34 cellular contexts compared by ENCODE assay signal in the genomic region with DNA sequence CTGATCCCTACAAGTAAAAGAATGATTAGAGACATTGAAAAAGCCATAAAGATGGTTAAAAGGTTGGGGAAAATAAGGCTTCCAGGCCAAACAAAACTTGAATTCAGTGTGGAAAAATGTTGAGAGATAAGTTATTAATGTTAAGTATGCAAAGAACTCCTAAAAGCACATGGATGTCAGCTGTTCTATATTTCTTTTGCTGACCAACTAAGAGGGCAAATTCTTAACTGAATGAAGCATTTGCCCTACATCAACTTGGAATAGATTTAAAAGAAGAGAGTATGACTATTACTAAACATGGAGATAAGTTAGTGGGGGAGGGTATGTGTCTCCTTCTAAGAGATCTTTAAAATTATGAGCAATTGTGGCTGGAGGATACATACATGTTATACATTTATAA.
DNase-seq lines count a peak whose midpoint lies in the region; ATAC-seq, FAIRE-seq and TF ChIP-seq lines count a peak whose summit lies in the region.
"Had no signal": no experiment of that assay in that cellular context is flagged by ENCODE, and none has a peak within 500 bp of the region (broad histone marks: within the 10 kb centered on the region; RNA-seq: fewer than 3 reads in every experiment).

No MANE protein-coding gene starts in this region.

- H3K4me2 ChIP-seq in fibroblast of lung (ENCODE audit: extremely low read depth, insufficient read depth, low read length): no peak overlapping the region

- ATAC-seq in gastrocnemius medialis (no peak), HG02840 (IDR thresholded peaks at IDR 0.05; ENCODE audit: low FRiP score, unreplicated experiment) (no peak), GM18909 (IDR thresholded peaks at IDR 0.05; ENCODE audit: poor library complexity, unreplicated experiment) (no peak)
- ATAC-seq: activated CD4-positive, CD25-positive, alpha-beta regulatory T cell treated with anti-CD3 and anti-CD28 coated beads, Interleukin-2, amount 50 U/mL, for 24 hours; activated T-helper 17 cell treated with anti-CD3 and anti-CD28 coated beads, Interleukin-2, amount 50 U/mL, for 72 hours; CD8-positive, alpha-beta T cell; naive thymus-derived CD4-positive, alpha-beta T cell had no signal

- H3K4me3 ChIP-seq in adipocyte (ENCODE audit: low read length): no peak overlapping the region
- H3K4me3 ChIP-seq in fibroblast of lung (replicated peaks in 1 of 4; ENCODE audit: control extremely low read depth in 1 of 4, insufficient read depth in 1 of 4, low read depth in 3 of 4, low read length in 4 of 4): no peak overlapping the region
- no peak overlapping the region for H3K4me3 ChIP-seq in gastrocnemius medialis
- H3K4me3 ChIP-seq: left ventricle myocardium inferior, MG63, SJCRH30, stomach, thyroid gland had no signal

- no peak overlapping the region for H2AFZ ChIP-seq in fibroblast of lung (ENCODE audit: low read length)

- H3K27ac ChIP-seq in fibroblast of lung (ENCODE audit: insufficient read depth, low read length) (no peak overlapping the region), gastrocnemius medialis (peak overlapping the region in 3 of 4 donors; percentile 24 to 41 (median 33))
- H3K27ac ChIP-seq: epithelial cell of prostate, left ventricle myocardium inferior, SJCRH30, stomach had no signal

- DNase-seq in GM03348 (ENCODE audit: low spot score): peak; percentile 61
- DNase-seq in adipocyte (ENCODE audit: low read depth): peak; percentile 36
- peak; percentile 19 to 92 for DNase-seq in fibroblast of lung (ENCODE audit: low read depth in 2 of 2)
- no peak for DNase-seq in gastrocnemius medialis
- no peak for DNase-seq in activated CD4-positive, alpha-beta T cell treated with anti-CD3 and anti-CD28 coated beads, Interleukin-2, amount 50 U/mL, for 4 hours
- DNase-seq in D721Med (ENCODE audit: insufficient read length, low spot score): no peak
- DNase-seq: activated CD4-positive, alpha-beta memory T cell treated with anti-CD3 and anti-CD28 coated beads, Interleukin-2, amount 10 ng/mL, durations not matched to agents 7 days and 5 days; activated CD8-positive, alpha-beta memory T cell treated with anti-CD3 and anti-CD28 coated beads, Interleukin-2, amount 50 U/mL, for 48 hours; activated naive CD4-positive, alpha-beta T cell treated with anti-CD3 and anti-CD28 coated beads, Interleukin-2, amount 50 U/mL, for 16 hours; aorta; CD8-positive, alpha-beta T cell; hippocampal formation; left ventricle myocardium inferior; MG63; naive thymus-derived CD4-positive, alpha-beta T cell; NCI-H1105 treated with DMSO at 0.1 percent for 48 hours; NCI-H2029 treated with DMSO at 0.1 percent for 48 hours; NCI-H2227 treated with DMSO at 0.1 percent for 48 hours; NCI-H748 treated with DMSO at 0.1 percent for 48 hours; occipital lobe; retina; SJCRH30; stimulated activated CD4-positive, alpha-beta T cell treated with anti-CD3 and anti-CD28 coated beads, Interleukin-2, amount 100 ng/mL, for 24 hours; stomach; T-helper 1 cell; thyroid gland had no signal

- no peaks in the 10 kb centered on the region for H4K20me1 ChIP-seq in fibroblast of lung (ENCODE audit: control insufficient read depth, extremely low read depth, insufficient read depth, low read length)

- H3K79me2 ChIP-seq in fibroblast of lung (ENCODE audit: control insufficient read depth, insufficient read depth, low read length): no peaks in the 10 kb centered on the region

- H3K9ac ChIP-seq in adipocyte (ENCODE audit: low read length) (peak overlapping the region; percentile 80), fibroblast of lung (ENCODE audit: insufficient read depth, low read length) (no peak overlapping the region)

- TF ChIP-seq POLR2A in gastrocnemius medialis (IDR thresholded peaks at IDR 0.05): no peak

- in situ Hi-C loops in gastrocnemius medialis (cut with MboI; ENCODE audit: low sequenced_read_pairs in 4 of 4): no loop called here

- H3K27me3 ChIP-seq in adipocyte (replicated peaks; ENCODE audit: control insufficient read depth, insufficient read depth, low read length): no peaks in the 10 kb centered on the region
- H3K27me3 ChIP-seq in fibroblast of lung (ENCODE audit: control insufficient read depth, insufficient read depth, low read length): no peaks in the 10 kb centered on the region
- H3K27me3 ChIP-seq in gastrocnemius medialis: no peaks in the 10 kb centered on the region
- H3K27me3 ChIP-seq: MG63, SJCRH30, stomach, thyroid gland had no signal

- no peak for FAIRE-seq in D721Med (lab: Jason Lieb, UNC)
- FAIRE-seq: frontal cortex, H54, RCC 7860 had no signal

- H3K9me3 ChIP-seq in adipocyte (ENCODE audit: control insufficient read depth, low read length) (no peaks in the 10 kb centered on the region), fibroblast of lung (ENCODE audit: control insufficient read depth, insufficient read depth, low read depth, low read length) (no peaks in the 10 kb centered on the region), gastrocnemius medialis (no peaks in the 10 kb centered on the region)
- H3K9me3 ChIP-seq: left ventricle myocardium inferior, MG63, stomach, thyroid gland had no signal

- H3K4me1 ChIP-seq in adipocyte (ENCODE audit: control insufficient read depth, insufficient read depth, low read length) (peaks cover 39% of the 10 kb centered on the region), fibroblast of lung (ENCODE audit: control insufficient read depth, extremely low read depth, insufficient read depth, low read length) (no peaks in the 10 kb centered on the region), gastrocnemius medialis (peaks cover 50 to 56% of the 10 kb centered on the region in 2 donors)
- H3K4me1 ChIP-seq: SJCRH30 had no signal

- TF ChIP-seq CTCF in fibroblast of lung (conservative IDR thresholded peaks at IDR 0.05 in 1 of 2, IDR thresholded peaks at IDR 0.05 in 1 of 2; ENCODE audit: low read depth in 1 of 2, low read length in 2 of 2) (no peak), gastrocnemius medialis (IDR thresholded peaks at IDR 0.05 in 4 of 5, conservative IDR thresholded peaks at IDR 0.05 in 1 of 5) (no peak), D721Med (IDR thresholded peaks at IDR 0.05; ENCODE audit: insufficient read depth, missing control alignments) (no peak)

- intact Hi-C loops in gastrocnemius medialis (cut with DNase I; ENCODE audit: low total_unique reads): no loop called here

- H3K36me3 ChIP-seq in adipocyte (ENCODE audit: control insufficient read depth, insufficient read depth, low read length, severe bottlenecking): no peaks in the 10 kb centered on the region
- H3K36me3 ChIP-seq in fibroblast of lung (ENCODE audit: control insufficient read depth, insufficient read depth, low read length): no peaks in the 10 kb centered on the region
- no peaks in the 10 kb centered on the region for H3K36me3 ChIP-seq in gastrocnemius medialis
- H3K36me3 ChIP-seq: left ventricle myocardium inferior, MG63, SJCRH30, stomach, thyroid gland had no signal

Comparison
In these comparisons a context has a peak if more than half of its experiments do, and no peak if none do; other contexts are left out.
1. DNase-seq: peak in GM03348 (single experiment), adipocyte (single experiment) and fibroblast of lung (2 of 2); none in gastrocnemius medialis (0 of 2), activated CD4-positive, alpha-beta T cell treated with anti-CD3 and anti-CD28 coated beads, Interleukin-2, amount 50 U/mL, for 4 hours (0 of 2) and D721Med (single experiment).